In the genomic region with DNA sequence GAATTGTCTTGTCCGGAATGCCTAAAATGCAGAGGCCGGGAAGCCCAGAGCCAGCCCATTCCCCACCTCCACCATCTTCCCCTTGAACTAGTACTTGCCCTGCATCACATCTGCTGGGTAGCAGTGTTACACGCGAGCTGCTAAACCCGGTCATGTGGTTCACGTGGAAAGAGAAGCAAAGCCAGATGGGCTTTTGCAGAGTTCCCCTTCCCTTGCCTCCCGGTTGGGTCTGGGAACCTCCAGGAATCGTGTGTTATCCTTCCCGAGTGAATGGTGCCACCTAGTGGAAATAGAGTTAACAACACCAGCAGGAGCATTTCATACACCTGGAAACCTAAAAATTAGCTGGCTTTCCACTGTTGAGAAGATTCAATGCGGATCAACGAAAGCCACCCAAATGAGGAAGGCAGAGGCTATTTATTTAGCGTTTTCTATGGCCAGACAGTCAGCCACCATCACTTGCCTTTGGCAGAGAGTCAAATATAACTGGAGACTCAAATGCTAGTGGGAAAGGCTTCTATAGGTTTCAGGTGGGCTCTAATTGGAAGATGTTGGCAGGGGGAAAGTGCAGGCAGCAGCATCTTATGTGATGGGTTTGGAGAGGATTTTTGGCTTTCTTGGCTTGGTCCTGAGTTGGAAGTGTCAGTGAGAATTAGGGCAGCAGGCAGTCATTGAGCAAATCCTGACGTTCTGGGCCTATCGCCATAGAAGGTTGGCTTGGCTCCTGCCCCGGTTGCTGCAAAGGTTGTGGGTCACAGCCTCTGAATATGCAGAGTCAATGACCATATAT, we compare ENCODE assay signal across 1 cellular context.
TF ChIP-seq lines count a peak whose summit lies in the region.

No MANE protein-coding gene starts in this region.

TF ChIP-seq in K562, 482 proteins besides CTCF, POLR2A, EP300 and RAD21 (continued from another document and continues in another):
- TF ChIP-seq, protein P1, sequence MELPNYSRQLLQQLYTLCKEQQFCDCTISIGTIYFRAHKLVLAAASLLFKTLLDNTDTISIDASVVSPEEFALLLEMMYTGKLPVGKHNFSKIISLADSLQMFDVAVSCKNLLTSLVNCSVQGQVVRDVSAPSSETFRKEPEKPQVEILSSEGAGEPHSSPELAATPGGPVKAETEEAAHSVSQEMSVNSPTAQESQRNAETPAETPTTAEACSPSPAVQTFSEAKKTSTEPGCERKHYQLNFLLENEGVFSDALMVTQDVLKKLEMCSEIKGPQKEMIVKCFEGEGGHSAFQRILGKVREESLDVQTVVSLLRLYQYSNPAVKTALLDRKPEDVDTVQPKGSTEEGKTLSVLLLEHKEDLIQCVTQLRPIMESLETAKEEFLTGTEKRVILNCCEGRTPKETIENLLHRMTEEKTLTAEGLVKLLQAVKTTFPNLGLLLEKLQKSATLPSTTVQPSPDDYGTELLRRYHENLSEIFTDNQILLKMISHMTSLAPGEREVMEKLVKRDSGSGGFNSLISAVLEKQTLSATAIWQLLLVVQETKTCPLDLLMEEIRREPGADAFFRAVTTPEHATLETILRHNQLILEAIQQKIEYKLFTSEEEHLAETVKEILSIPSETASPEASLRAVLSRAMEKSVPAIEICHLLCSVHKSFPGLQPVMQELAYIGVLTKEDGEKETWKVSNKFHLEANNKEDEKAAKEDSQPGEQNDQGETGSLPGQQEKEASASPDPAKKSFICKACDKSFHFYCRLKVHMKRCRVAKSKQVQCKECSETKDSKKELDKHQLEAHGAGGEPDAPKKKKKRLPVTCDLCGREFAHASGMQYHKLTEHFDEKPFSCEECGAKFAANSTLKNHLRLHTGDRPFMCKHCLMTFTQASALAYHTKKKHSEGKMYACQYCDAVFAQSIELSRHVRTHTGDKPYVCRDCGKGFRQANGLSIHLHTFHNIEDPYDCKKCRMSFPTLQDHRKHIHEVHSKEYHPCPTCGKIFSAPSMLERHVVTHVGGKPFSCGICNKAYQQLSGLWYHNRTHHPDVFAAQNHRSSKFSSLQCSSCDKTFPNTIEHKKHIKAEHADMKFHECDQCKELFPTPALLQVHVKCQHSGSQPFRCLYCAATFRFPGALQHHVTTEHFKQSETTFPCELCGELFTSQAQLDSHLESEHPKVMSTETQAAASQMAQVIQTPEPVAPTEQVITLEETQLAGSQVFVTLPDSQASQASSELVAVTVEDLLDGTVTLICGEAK (IDR thresholded peaks at IDR 0.05): no peak
- TF ChIP-seq, protein P1 (CRISPR knock-in tag; IDR thresholded peaks at IDR 0.05): no peak
- TF ChIP-seq, protein P2, sequence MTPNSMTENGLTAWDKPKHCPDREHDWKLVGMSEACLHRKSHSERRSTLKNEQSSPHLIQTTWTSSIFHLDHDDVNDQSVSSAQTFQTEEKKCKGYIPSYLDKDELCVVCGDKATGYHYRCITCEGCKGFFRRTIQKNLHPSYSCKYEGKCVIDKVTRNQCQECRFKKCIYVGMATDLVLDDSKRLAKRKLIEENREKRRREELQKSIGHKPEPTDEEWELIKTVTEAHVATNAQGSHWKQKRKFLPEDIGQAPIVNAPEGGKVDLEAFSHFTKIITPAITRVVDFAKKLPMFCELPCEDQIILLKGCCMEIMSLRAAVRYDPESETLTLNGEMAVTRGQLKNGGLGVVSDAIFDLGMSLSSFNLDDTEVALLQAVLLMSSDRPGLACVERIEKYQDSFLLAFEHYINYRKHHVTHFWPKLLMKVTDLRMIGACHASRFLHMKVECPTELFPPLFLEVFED (CRISPR knock-in tag; conservative IDR thresholded peaks at IDR 0.05): no peak
- TF ChIP-seq ZNF133 (CRISPR knock-in tag; IDR thresholded peaks at IDR 0.05): no peak
- TF ChIP-seq TCF3 (CRISPR knock-in tag; IDR thresholded peaks at IDR 0.05): no peak
- TF ChIP-seq TOE1 (IDR thresholded peaks at IDR 0.05; ENCODE audit: borderline replicate concordance): no peak
- no peak for TF ChIP-seq TOE1 (CRISPR knock-in tag; IDR thresholded peaks at IDR 0.05; ENCODE audit: borderline replicate concordance, low read depth)
- no peak for TF ChIP-seq ZNF12 (CRISPR knock-in tag; IDR thresholded peaks at IDR 0.05)
- TF ChIP-seq COPS2 (conservative IDR thresholded peaks at IDR 0.05): no peak
- no peak for TF ChIP-seq GTF2E2 (tag; IDR thresholded peaks at IDR 0.05)
- TF ChIP-seq, protein P3, sequence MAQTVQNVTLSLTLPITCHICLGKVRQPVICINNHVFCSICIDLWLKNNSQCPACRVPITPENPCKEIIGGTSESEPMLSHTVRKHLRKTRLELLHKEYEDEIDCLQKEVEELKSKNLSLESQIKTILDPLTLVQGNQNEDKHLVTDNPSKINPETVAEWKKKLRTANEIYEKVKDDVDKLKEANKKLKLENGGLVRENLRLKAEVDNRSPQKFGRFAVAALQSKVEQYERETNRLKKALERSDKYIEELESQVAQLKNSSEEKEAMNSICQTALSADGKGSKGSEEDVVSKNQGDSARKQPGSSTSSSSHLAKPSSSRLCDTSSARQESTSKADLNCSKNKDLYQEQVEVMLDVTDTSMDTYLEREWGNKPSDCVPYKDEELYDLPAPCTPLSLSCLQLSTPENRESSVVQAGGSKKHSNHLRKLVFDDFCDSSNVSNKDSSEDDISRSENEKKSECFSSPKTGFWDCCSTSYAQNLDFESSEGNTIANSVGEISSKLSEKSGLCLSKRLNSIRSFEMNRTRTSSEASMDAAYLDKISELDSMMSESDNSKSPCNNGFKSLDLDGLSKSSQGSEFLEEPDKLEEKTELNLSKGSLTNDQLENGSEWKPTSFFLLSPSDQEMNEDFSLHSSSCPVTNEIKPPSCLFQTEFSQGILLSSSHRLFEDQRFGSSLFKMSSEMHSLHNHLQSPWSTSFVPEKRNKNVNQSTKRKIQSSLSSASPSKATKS (CRISPR knock-in tag; IDR thresholded peaks at IDR 0.05): no peak
- TF ChIP-seq CTBP1 (IDR thresholded peaks at IDR 0.05; ENCODE audit: borderline replicate concordance): peak; percentile 58; the same call in 1 of the 2 replicates
- 0 out of 2 replicates have a peak, but pooled peaks have one; percentile 13 for TF ChIP-seq ESRRA (IDR thresholded peaks at IDR 0.05; ENCODE audit: borderline replicate concordance, low read depth)
- TF ChIP-seq ZNF212 (CRISPR knock-in tag; IDR thresholded peaks at IDR 0.05): no peak
- TF ChIP-seq FOXM1 (IDR thresholded peaks at IDR 0.05; ENCODE audit: low read depth): no peak
- no peak for TF ChIP-seq FOXM1 (CRISPR knock-in tag; IDR thresholded peaks at IDR 0.05; ENCODE audit: low read depth)
- no peak for TF ChIP-seq ERF (CRISPR knock-in tag; IDR thresholded peaks at IDR 0.05)
- no peak for TF ChIP-seq SMAD1 (IDR thresholded peaks at IDR 0.05; ENCODE audit: low read depth, low read length, partially characterized antibody)
- peak; percentile 78; the same call in 1 of the 2 replicates for TF ChIP-seq STAG1 (CRISPR knock-in tag; IDR thresholded peaks at IDR 0.05; ENCODE audit: borderline replicate concordance)
- TF ChIP-seq HNRNPUL1 (IDR thresholded peaks at IDR 0.05; ENCODE audit: low read length): peak; percentile 74; the same call in 1 of the 2 replicates
- no peak for TF ChIP-seq CREB1 (IDR thresholded peaks at IDR 0.05)
- TF ChIP-seq CREB1 (CRISPR knock-in tag; IDR thresholded peaks at IDR 0.05): no peak
- no peak for TF ChIP-seq MIER1 (IDR thresholded peaks at IDR 0.05; ENCODE audit: low read depth)
- TF ChIP-seq SRSF3 (IDR thresholded peaks at IDR 0.05; ENCODE audit: insufficient read depth, low read length): no peak
- TF ChIP-seq RCOR1 (IDR thresholded peaks at IDR 0.05; ENCODE audit: borderline replicate concordance in 1 of 2, low read depth in 2 of 2, low read length in 2 of 2): no peak
- TF ChIP-seq HLTF (IDR thresholded peaks at IDR 0.05): no peak
- TF ChIP-seq, protein P4, sequence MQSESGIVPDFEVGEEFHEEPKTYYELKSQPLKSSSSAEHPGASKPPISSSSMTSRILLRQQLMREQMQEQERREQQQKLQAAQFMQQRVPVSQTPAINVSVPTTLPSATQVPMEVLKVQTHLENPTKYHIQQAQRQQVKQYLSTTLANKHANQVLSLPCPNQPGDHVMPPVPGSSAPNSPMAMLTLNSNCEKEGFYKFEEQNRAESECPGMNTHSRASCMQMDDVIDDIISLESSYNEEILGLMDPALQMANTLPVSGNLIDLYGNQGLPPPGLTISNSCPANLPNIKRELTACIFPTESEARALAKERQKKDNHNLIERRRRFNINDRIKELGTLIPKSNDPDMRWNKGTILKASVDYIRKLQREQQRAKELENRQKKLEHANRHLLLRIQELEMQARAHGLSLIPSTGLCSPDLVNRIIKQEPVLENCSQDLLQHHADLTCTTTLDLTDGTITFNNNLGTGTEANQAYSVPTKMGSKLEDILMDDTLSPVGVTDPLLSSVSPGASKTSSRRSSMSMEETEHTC (IDR thresholded peaks at IDR 0.05): no peak
- no peak for TF ChIP-seq ZNF766 (CRISPR knock-in tag; conservative IDR thresholded peaks at IDR 0.05)
- TF ChIP-seq POLR3G (IDR thresholded peaks at IDR 0.05; ENCODE audit: extremely low read depth, insufficient read length, insufficient replicate concordance): no peak
- TF ChIP-seq NR2C1 (IDR thresholded peaks at IDR 0.05): 0 out of 2 replicates have a peak, but pooled peaks have one; percentile 22
- no peak for TF ChIP-seq NR2C1 (tag; IDR thresholded peaks at IDR 0.05)
- TF ChIP-seq SAP30 (IDR thresholded peaks at IDR 0.05; ENCODE audit: borderline replicate concordance, insufficient read depth, low read depth, low read length, poor library complexity, severe bottlenecking): no peak
- TF ChIP-seq KDM5B (IDR thresholded peaks at IDR 0.05; ENCODE audit: insufficient replicate concordance, low read depth, low read length): no peak
- no peak for TF ChIP-seq ZNF785 (CRISPR knock-in tag; IDR thresholded peaks at IDR 0.05)
- no peak for TF ChIP-seq TCF7L2 (IDR thresholded peaks at IDR 0.05; ENCODE audit: low read depth, low read length)
- no peak for TF ChIP-seq POLR2H (tag; IDR thresholded peaks at IDR 0.05; ENCODE audit: low read depth)
- TF ChIP-seq, protein P5, sequence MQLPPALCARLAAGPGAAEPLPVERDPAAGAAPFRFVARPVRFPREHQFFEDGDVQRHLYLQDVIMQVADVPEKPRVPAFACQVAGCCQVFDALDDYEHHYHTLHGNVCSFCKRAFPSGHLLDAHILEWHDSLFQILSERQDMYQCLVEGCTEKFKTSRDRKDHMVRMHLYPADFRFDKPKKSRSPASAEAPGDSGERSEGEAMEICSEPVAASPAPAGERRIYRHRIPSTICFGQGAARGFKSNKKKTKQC (CRISPR knock-in tag; IDR thresholded peaks at IDR 0.05): peak; percentile 74; the same call in 1 of the 2 replicates
- TF ChIP-seq RBM14 (IDR thresholded peaks at IDR 0.05; ENCODE audit: borderline replicate concordance, insufficient read depth, low read depth, low read length): no peak
- TF ChIP-seq ZNF197 (CRISPR knock-in tag; IDR thresholded peaks at IDR 0.05; ENCODE audit: low read depth): no peak
- no peak for TF ChIP-seq CBFB (CRISPR knock-in tag; IDR thresholded peaks at IDR 0.05)
- 0 out of 2 replicates have a peak, but pooled peaks have one; percentile 24 for TF ChIP-seq ZNF41 (CRISPR knock-in tag; conservative IDR thresholded peaks at IDR 0.05)
- TF ChIP-seq, protein P6, sequence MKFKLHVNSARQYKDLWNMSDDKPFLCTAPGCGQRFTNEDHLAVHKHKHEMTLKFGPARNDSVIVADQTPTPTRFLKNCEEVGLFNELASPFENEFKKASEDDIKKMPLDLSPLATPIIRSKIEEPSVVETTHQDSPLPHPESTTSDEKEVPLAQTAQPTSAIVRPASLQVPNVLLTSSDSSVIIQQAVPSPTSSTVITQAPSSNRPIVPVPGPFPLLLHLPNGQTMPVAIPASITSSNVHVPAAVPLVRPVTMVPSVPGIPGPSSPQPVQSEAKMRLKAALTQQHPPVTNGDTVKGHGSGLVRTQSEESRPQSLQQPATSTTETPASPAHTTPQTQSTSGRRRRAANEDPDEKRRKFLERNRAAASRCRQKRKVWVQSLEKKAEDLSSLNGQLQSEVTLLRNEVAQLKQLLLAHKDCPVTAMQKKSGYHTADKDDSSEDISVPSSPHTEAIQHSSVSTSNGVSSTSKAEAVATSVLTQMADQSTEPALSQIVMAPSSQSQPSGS (CRISPR knock-in tag; IDR thresholded peaks at IDR 0.05): no peak
- TF ChIP-seq HMGN3 (IDR thresholded peaks at IDR 0.05; ENCODE audit: borderline replicate concordance, extremely low read depth, insufficient read length, low read depth, low read length): no peak
- no peak for TF ChIP-seq NUFIP1 (IDR thresholded peaks at IDR 0.05; ENCODE audit: partially characterized antibody)
- TF ChIP-seq ZFP36 (IDR thresholded peaks at IDR 0.05; ENCODE audit: low read depth, low read length, partially characterized antibody): no peak
- TF ChIP-seq, protein P7, sequence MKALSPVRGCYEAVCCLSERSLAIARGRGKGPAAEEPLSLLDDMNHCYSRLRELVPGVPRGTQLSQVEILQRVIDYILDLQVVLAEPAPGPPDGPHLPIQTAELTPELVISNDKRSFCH (CRISPR knock-in tag; IDR thresholded peaks at IDR 0.05): no peak
- TF ChIP-seq, protein P7 (tag; IDR thresholded peaks at IDR 0.05): no peak
